ENCODE assay signal across 13 cellular contexts in genomic region chr10:79152423-79152817, GRCh38.
A peak's percentile ranks its signal among the peaks of the same experiment; 100 is the strongest.
DNase-seq lines count a peak whose midpoint lies in the region; ATAC-seq and TF ChIP-seq lines count a peak whose summit lies in the region.
"Had no signal": no experiment of that assay in that cellular context is flagged by ENCODE, and none has a peak within 500 bp of the region (broad histone marks: within the 10 kb centered on the region; RNA-seq: fewer than 3 reads in every experiment).

No MANE protein-coding gene starts in this region.

- H3K79me2 ChIP-seq in fibroblast of lung (ENCODE audit: control insufficient read depth, insufficient read depth, low read length): peaks cover 59% of the 10 kb centered on the region

- H3K4me2 ChIP-seq in fibroblast of lung (ENCODE audit: extremely low read depth, insufficient read depth, low read length): no peak overlapping the region

- no peak for TF ChIP-seq POLR2A in gastrocnemius medialis (IDR thresholded peaks at IDR 0.05)

- no peak overlapping the region for H3K4me3 ChIP-seq in CD8-positive, alpha-beta memory T cell (ENCODE audit: low read length)
- H3K4me3 ChIP-seq in fibroblast of lung (replicated peaks in 1 of 4; ENCODE audit: control extremely low read depth in 1 of 4, insufficient read depth in 1 of 4, low read depth in 3 of 4, low read length in 4 of 4) (no peak overlapping the region), gastrocnemius medialis (no peak overlapping the region)

- H3K9ac ChIP-seq in fibroblast of lung (ENCODE audit: insufficient read depth, low read length): no peak overlapping the region

- no peak for TF ChIP-seq CTCF in fibroblast of lung (conservative IDR thresholded peaks at IDR 0.05 in 1 of 2, IDR thresholded peaks at IDR 0.05 in 1 of 2; ENCODE audit: low read depth in 1 of 2, low read length in 2 of 2)
- TF ChIP-seq CTCF in gastrocnemius medialis (IDR thresholded peaks at IDR 0.05 in 4 of 5, conservative IDR thresholded peaks at IDR 0.05 in 1 of 5): no peak

- no peak overlapping the region for H3K4me3 Mint-ChIP-seq in CD8-positive, alpha-beta memory T cell
- H3K4me3 Mint-ChIP-seq: activated CD4-positive, alpha-beta T cell treated with anti-CD3 and anti-CD28 coated beads for 36 hours; activated naive CD4-positive, alpha-beta T cell treated with anti-CD3 and anti-CD28 coated beads, Interleukin-2, amount 10 ng/mL, durations not matched to agents 7 days and 5 days had no signal

- H2AFZ ChIP-seq in fibroblast of lung (ENCODE audit: low read length): no peak overlapping the region

- H3K9me3 Mint-ChIP-seq in CD8-positive, alpha-beta memory T cell: no peaks in the 10 kb centered on the region
- H3K9me3 Mint-ChIP-seq: activated naive CD4-positive, alpha-beta T cell treated with anti-CD3 and anti-CD28 coated beads, Interleukin-2, amount 10 ng/mL, durations not matched to agents 7 days and 5 days had no signal

- in situ Hi-C loops in gastrocnemius medialis (cut with MboI; ENCODE audit: low sequenced_read_pairs in 4 of 4): loop anchor here in 1 of 4 donors (10.0 kb wide), 1 partner anchor 68 kb away; no protein-coding TSS in a partner anchor

- peak overlapping the region; percentile 51 for H3K27ac ChIP-seq in CD8-positive, alpha-beta memory T cell (ENCODE audit: low read depth, low read length)
- H3K27ac ChIP-seq in fibroblast of lung (ENCODE audit: insufficient read depth, low read length) (peak overlapping the region; percentile 92), gastrocnemius medialis (peak overlapping the region; percentile 86 to 92 (median 88))

- H3K9me3 ChIP-seq in CD8-positive, alpha-beta memory T cell (ENCODE audit: low read length): no peaks in the 10 kb centered on the region
- no peaks in the 10 kb centered on the region for H3K9me3 ChIP-seq in fibroblast of lung (ENCODE audit: control insufficient read depth, insufficient read depth, low read depth, low read length)
- no peaks in the 10 kb centered on the region for H3K9me3 ChIP-seq in gastrocnemius medialis

- H4K20me1 ChIP-seq in fibroblast of lung (ENCODE audit: control insufficient read depth, extremely low read depth, insufficient read depth, low read length): no peaks in the 10 kb centered on the region

- CTCF ChIA-PET in CD8-positive, alpha-beta memory T cell (lab: Charles Lee): no interaction called here

- H3K36me3 Mint-ChIP-seq in CD8-positive, alpha-beta memory T cell: peaks cover 0 to 2% (median 0%) of the 10 kb centered on the region in 3 donors

- no peaks in the 10 kb centered on the region for H3K27me3 ChIP-seq in CD8-positive, alpha-beta memory T cell (ENCODE audit: insufficient read depth, low read length, poor library complexity, severe bottlenecking)
- H3K27me3 ChIP-seq in fibroblast of lung (ENCODE audit: control insufficient read depth, insufficient read depth, low read length): no peaks in the 10 kb centered on the region
- no peaks in the 10 kb centered on the region for H3K27me3 ChIP-seq in gastrocnemius medialis

- H3K4me1 ChIP-seq in CD8-positive, alpha-beta memory T cell (ENCODE audit: insufficient read depth, low read length): peaks cover 32% of the 10 kb centered on the region
- peaks cover 67% of the 10 kb centered on the region for H3K4me1 ChIP-seq in fibroblast of lung (ENCODE audit: control insufficient read depth, extremely low read depth, insufficient read depth, low read length)
- H3K4me1 ChIP-seq in gastrocnemius medialis: peaks cover 80 to 99% of the 10 kb centered on the region in 2 donors

- peak overlapping the region in 2 of 8 donors; percentile 55 to 69 for H3K27ac Mint-ChIP-seq in CD8-positive, alpha-beta memory T cell
- H3K27ac Mint-ChIP-seq: activated CD4-positive, alpha-beta T cell treated with anti-CD3 and anti-CD28 coated beads for 36 hours; activated naive CD4-positive, alpha-beta T cell treated with anti-CD3 and anti-CD28 coated beads, Interleukin-2, amount 10 ng/mL, durations not matched to agents 7 days and 5 days had no signal

- no peak for DNase-seq in CD8-positive, alpha-beta memory T cell
- DNase-seq in RPMI7951 (ENCODE audit: low read depth) (peak; percentile 55), fibroblast of lung (ENCODE audit: low read depth in 2 of 2) (no peak), gastrocnemius medialis (no peak), NCI-H2107 (lab: John Stamatoyannopoulos, UW) (no peak), AML-193 (lab: John Stamatoyannopoulos, UW) (no peak)
- DNase-seq: activated CD4-positive, alpha-beta T cell treated with anti-CD3 and anti-CD28 coated beads for 36 hours; activated naive CD4-positive, alpha-beta T cell treated with anti-CD3 and anti-CD28 coated beads, Interleukin-2, amount 10 ng/mL, durations not matched to agents 7 days and 5 days; NCI-H187 treated with DMSO at 0.1 percent for 48 hours; stimulated activated CD4-positive, alpha-beta T cell treated with anti-CD3 and anti-CD28 coated beads, Interleukin-15, amount 100 ng/mL, for 24 hours; stimulated activated naive CD8-positive, alpha-beta T cell treated with anti-CD3 and anti-CD28 coated beads, Interleukin-15, Interleukin-2, amounts not matched to agents 100 U/mL and 50 U/mL, for 24 hours had no signal

- no peaks in the 10 kb centered on the region for H3K36me3 ChIP-seq in CD8-positive, alpha-beta memory T cell (ENCODE audit: insufficient read depth, low read length)
- peaks cover 7% of the 10 kb centered on the region for H3K36me3 ChIP-seq in fibroblast of lung (ENCODE audit: control insufficient read depth, insufficient read depth, low read length)
- H3K36me3 ChIP-seq in gastrocnemius medialis: no peaks in the 10 kb centered on the region

- no peak for ATAC-seq in gastrocnemius medialis
- no peak for ATAC-seq in HG03469 (IDR thresholded peaks at IDR 0.05; ENCODE audit: unreplicated experiment)
- no peak for ATAC-seq in HG02973 (IDR thresholded peaks at IDR 0.05; ENCODE audit: unreplicated experiment)
- ATAC-seq: activated CD4-positive, alpha-beta T cell treated with anti-CD3 and anti-CD28 coated beads for 36 hours; stimulated activated naive CD8-positive, alpha-beta T cell treated with anti-CD3 and anti-CD28 coated beads, Interleukin-15, Interleukin-2, amounts not matched to agents 100 U/mL and 50 U/mL, for 24 hours had no signal

- H3K27me3 Mint-ChIP-seq in CD8-positive, alpha-beta memory T cell: no peaks in the 10 kb centered on the region
- H3K27me3 Mint-ChIP-seq: activated CD4-positive, alpha-beta T cell treated with anti-CD3 and anti-CD28 coated beads for 36 hours; activated naive CD4-positive, alpha-beta T cell treated with anti-CD3 and anti-CD28 coated beads, Interleukin-2, amount 10 ng/mL, durations not matched to agents 7 days and 5 days had no signal

- intact Hi-C loops in gastrocnemius medialis (cut with DNase I; ENCODE audit: low total_unique reads): loop anchor here (5.0 to 10.0 kb wide), 4 partner anchors 122 to 292 kb away; partner anchors contain the start of gene ZCCHC24

- POLR2A ChIA-PET in CD8-positive, alpha-beta memory T cell (lab: Charles Lee): no interaction called here

- H3K4me1 Mint-ChIP-seq in CD8-positive, alpha-beta memory T cell: peaks cover 25 to 38% (median 28%) of the 10 kb centered on the region in 3 donors
